In the genomic region with DNA sequence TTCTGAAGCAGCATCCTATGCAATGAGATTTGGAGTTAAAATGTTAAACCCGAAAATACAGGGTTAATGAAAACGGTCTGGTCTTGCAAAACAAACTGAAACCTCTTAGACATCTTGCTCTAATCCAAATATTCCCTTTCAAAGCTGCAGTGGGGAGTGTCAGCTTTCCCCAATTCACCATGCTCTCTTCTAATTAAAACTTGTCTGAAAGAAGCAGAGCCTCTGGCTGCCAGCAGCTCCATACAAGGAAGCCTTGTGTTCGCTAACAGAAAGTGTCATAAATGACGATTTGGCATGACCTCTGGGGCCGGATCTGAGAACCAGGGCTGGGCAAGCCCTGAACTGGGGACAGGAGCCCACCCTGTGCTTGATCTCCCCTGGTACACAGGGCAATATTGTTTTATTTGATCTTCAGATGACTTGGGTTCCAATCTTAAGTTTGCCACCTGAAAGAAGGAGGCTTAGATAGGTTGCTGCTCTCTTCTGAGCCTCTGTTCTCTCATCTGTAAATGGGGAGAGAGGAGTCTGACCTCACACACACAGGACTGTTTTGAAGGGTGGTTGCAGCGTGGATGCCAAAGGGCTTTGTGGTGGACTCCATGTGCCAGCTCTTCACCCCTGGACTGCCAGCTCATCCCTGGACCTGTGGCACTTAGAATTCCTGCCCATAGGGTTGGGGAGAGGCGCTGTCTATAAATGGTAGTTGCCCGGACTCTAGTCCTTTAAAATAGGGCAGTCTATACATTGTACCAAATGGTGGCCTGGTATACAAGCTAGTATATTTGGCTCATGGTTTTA, we compare ENCODE assay signal across 12 cellular contexts. TPM values are rescaled to one million over a fixed set of nuclear protein-coding genes. Genes with fewer than 3 reads are reported as not detected.
A peak's percentile ranks its signal among the peaks of the same experiment; 100 is the strongest.
DNase-seq lines count a peak whose midpoint lies in the region; ATAC-seq lines count a peak whose summit lies in the region.
"Had no signal": no experiment of that assay in that cellular context is flagged by ENCODE, and none has a peak within 500 bp of the region (broad histone marks: within the 10 kb centered on the region; RNA-seq: fewer than 3 reads in every experiment).

No MANE protein-coding gene starts in this region.

- peaks cover 41% of the 10 kb centered on the region for H3K4me1 Mint-ChIP-seq in activated CD8-positive, alpha-beta memory T cell treated with anti-CD3 and anti-CD28 coated beads, Interleukin-2, amount 10 ng/mL, durations not matched to agents 7 days and 5 days
- H3K4me1 Mint-ChIP-seq in activated T-helper 17 cell treated with anti-CD3 and anti-CD28 coated beads, Interleukin-2, amount 50 U/mL, for 72 hours = peaks cover 16% of the 10 kb centered on the region

- peak overlapping the region; percentile 45 for H3K27ac Mint-ChIP-seq in activated CD8-positive, alpha-beta memory T cell treated with anti-CD3 and anti-CD28 coated beads, Interleukin-2, amount 10 ng/mL, durations not matched to agents 7 days and 5 days
- H3K27ac Mint-ChIP-seq in activated T-helper 17 cell treated with anti-CD3 and anti-CD28 coated beads, Interleukin-2, amount 50 U/mL, for 72 hours = peak overlapping the region; percentile 72

- no peak overlapping the region for H3K4me3 Mint-ChIP-seq in activated CD8-positive, alpha-beta memory T cell treated with anti-CD3 and anti-CD28 coated beads, Interleukin-2, amount 10 ng/mL, durations not matched to agents 7 days and 5 days
- H3K4me3 Mint-ChIP-seq in activated T-helper 17 cell treated with anti-CD3 and anti-CD28 coated beads, Interleukin-2, amount 50 U/mL, for 72 hours = peak overlapping the region; percentile 82

- H3K9me3 Mint-ChIP-seq in activated CD8-positive, alpha-beta memory T cell treated with anti-CD3 and anti-CD28 coated beads, Interleukin-2, amount 10 ng/mL, durations not matched to agents 7 days and 5 days (ENCODE audit: low read depth) = no peaks in the 10 kb centered on the region
- H3K9me3 Mint-ChIP-seq in activated T-helper 17 cell treated with anti-CD3 and anti-CD28 coated beads, Interleukin-2, amount 50 U/mL, for 72 hours = no peaks in the 10 kb centered on the region

- no peak for ATAC-seq in activated CD8-positive, alpha-beta memory T cell treated with anti-CD3 and anti-CD28 coated beads, Interleukin-2, amount 10 ng/mL, durations not matched to agents 7 days and 5 days
- ATAC-seq in activated T-helper 17 cell treated with anti-CD3 and anti-CD28 coated beads, Interleukin-2, amount 50 U/mL, for 72 hours (replicated peaks) = no peak
- ATAC-seq in GM18867 (IDR thresholded peaks at IDR 0.05; ENCODE audit: unreplicated experiment) = no peak

- no peaks in the 10 kb centered on the region for H3K27me3 Mint-ChIP-seq in activated CD8-positive, alpha-beta memory T cell treated with anti-CD3 and anti-CD28 coated beads, Interleukin-2, amount 10 ng/mL, durations not matched to agents 7 days and 5 days
- no peaks in the 10 kb centered on the region for H3K27me3 Mint-ChIP-seq in activated T-helper 17 cell treated with anti-CD3 and anti-CD28 coated beads, Interleukin-2, amount 50 U/mL, for 72 hours

- DNase-seq in activated CD8-positive, alpha-beta memory T cell treated with anti-CD3 and anti-CD28 coated beads, Interleukin-2, amount 10 ng/mL, durations not matched to agents 7 days and 5 days = no peak
- DNase-seq in activated CD8-positive, alpha-beta memory T cell treated with anti-CD3 and anti-CD28 coated beads for 24 hours = no peak
- DNase-seq in medulla oblongata (ENCODE audit: extremely low spot score) (peak; percentile 44), substantia nigra (lab: John Stamatoyannopoulos, UW) (peak in 11 of 49 donors; percentile 0 to 22 (median 11)), DMS53 (lab: John Stamatoyannopoulos, UW) (no peak), NCI-H345 treated with DMSO at 0.1 percent for 48 hours (lab: John Stamatoyannopoulos, UW; ENCODE audit: unreplicated experiment) (no peak)
- DNase-seq: activated CD8-positive, alpha-beta memory T cell treated with anti-CD3 and anti-CD28 coated beads, Interleukin-2, amount 50 U/mL, for 48 hours; Karpas-422; NCI-H446 treated with DMSO at 0.1 percent for 48 hours; SK-N-SH had no signal

- H3K27ac ChIP-seq in substantia nigra (ENCODE audit: low read depth, low read length, poor library complexity, severe bottlenecking) = peak overlapping the region; percentile 24

- CTCF ChIA-PET in activated CD8-positive, alpha-beta memory T cell treated with anti-CD3 and anti-CD28 coated beads, Interleukin-2, amount 10 ng/mL, durations not matched to agents 7 days and 5 days (lab: Charles Lee) = interaction anchor here (1.1 to 2.0 kb wide), 3 partner anchors 12 to 210 kb away, joined by 3 to 5 read pairs (median 3); a partner anchor contains a TSS

- H3K36me3 Mint-ChIP-seq in activated CD8-positive, alpha-beta memory T cell treated with anti-CD3 and anti-CD28 coated beads, Interleukin-2, amount 10 ng/mL, durations not matched to agents 7 days and 5 days = peaks cover 50% of the 10 kb centered on the region
- H3K36me3 Mint-ChIP-seq in activated T-helper 17 cell treated with anti-CD3 and anti-CD28 coated beads, Interleukin-2, amount 50 U/mL, for 72 hours (ENCODE audit: low read depth) = peaks cover 70% of the 10 kb centered on the region

RNA-seq across cellular contexts. Expression of a gene that starts 7.8 kb away (rescaled TPM):
- total RNA-seq in activated CD8-positive, alpha-beta memory T cell treated with anti-CD3 and anti-CD28 coated beads, Interleukin-2, amount 10 ng/mL, durations not matched to agents 7 days and 5 days = 10 to 100 TPM; 76.3 to 79.3 TPM
- 10 to 100 TPM; 48.9 to 67.2 TPM for total RNA-seq in activated T-helper 17 cell treated with anti-CD3 and anti-CD28 coated beads, Interleukin-2, amount 50 U/mL, for 72 hours

RNA-seq across cellular contexts. Expression of a gene that starts 27.1 kb away (rescaled TPM):
- 10 to 100 TPM; 35.7 to 45.3 TPM for total RNA-seq in activated CD8-positive, alpha-beta memory T cell treated with anti-CD3 and anti-CD28 coated beads, Interleukin-2, amount 10 ng/mL, durations not matched to agents 7 days and 5 days
- total RNA-seq in activated T-helper 17 cell treated with anti-CD3 and anti-CD28 coated beads, Interleukin-2, amount 50 U/mL, for 72 hours = 10 to 100 TPM; 59.8 to 64.0 TPM

RNA-seq across cellular contexts. Expression of a gene that starts 44.7 kb away (rescaled TPM):
- total RNA-seq in activated CD8-positive, alpha-beta memory T cell treated with anti-CD3 and anti-CD28 coated beads, Interleukin-2, amount 10 ng/mL, durations not matched to agents 7 days and 5 days = 10 to 100 TPM in 1 of 2 experiments, 1 to 10 TPM in 1; 6.3 to 11.3 TPM
- 10 to 100 TPM; 12.3 to 12.6 TPM for total RNA-seq in activated T-helper 17 cell treated with anti-CD3 and anti-CD28 coated beads, Interleukin-2, amount 50 U/mL, for 72 hours
